ENCODE assay signal across 13 cellular contexts in the genomic region with DNA sequence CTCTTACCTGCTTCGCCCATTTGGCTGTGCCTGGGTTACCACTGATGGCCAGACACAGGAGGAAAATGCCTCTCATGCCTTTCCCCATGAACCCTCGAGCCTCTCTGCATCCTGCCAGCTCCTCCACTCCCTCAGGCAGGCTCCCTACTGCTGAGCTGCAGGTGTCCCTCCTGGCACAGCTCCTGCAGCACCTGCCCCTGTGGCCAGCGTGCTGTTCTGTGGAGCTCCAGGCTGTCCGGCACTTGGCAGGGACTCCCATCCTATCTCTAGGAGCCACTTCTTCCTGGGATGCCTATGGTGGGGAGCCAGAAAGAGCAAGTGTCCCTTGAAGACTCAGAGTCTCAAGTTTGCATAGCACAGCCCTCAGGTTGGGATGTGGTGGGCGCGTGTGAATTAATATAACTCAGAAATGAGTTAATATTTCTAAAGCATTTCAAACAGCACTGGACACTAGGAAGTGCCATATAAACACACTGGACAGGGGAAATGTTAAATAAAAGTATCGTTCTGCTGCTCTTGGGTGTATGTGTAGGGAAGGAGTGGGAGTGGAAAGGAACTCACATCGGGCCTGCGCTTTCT. TPM values are rescaled to one million over a fixed set of nuclear protein-coding genes. Genes with fewer than 3 reads are reported as not detected.
A peak's percentile ranks its signal among the peaks of the same experiment; 100 is the strongest.
DNase-seq lines count a peak whose midpoint lies in the region; ATAC-seq and TF ChIP-seq lines count a peak whose summit lies in the region.
"Had no signal": no experiment of that assay in that cellular context is flagged by ENCODE, and none has a peak within 500 bp of the region (broad histone marks: within the 10 kb centered on the region; RNA-seq: fewer than 3 reads in every experiment).

No MANE protein-coding gene starts in this region.

- H3K9ac ChIP-seq in ES-I3 (ENCODE audit: low read depth, low read length), result peak overlapping the region; percentile 55; the same call in 1 of the 2 replicates

- DNase-seq in NCI-H1105 (lab: John Stamatoyannopoulos, UW) (peak; percentile 27), T47D (ENCODE audit: low read depth in 1 of 2, low spot score in 1 of 2) (peak; percentile 58 to 66), nephron progenitor cell (no peak), testis (no peak), C1 segment of cervical spinal cord (lab: John Stamatoyannopoulos, UW) (no peak)
- no peak for DNase-seq in activated T-helper 2 cell treated with anti-CD3 and anti-CD28 coated beads, Interferon-gamma antibody, Interleukin-2, Interleukin-4, amounts not matched to agents 10 μg/mL and 5 μg/mL and 100 μg/mL, durations not matched to agents 14 hours and 24 hours and 36 hours (ENCODE audit: low spot score)
- DNase-seq: activated T-cell treated with anti-CD3 and anti-CD28 coated beads for 4 hours; stimulated activated CD4-positive, alpha-beta T cell treated with anti-CD3 and anti-CD28 coated beads, Interleukin-1b, Interleukin-23, amount 100 ng/mL, for 48 hours; stimulated activated naive CD8-positive, alpha-beta T cell treated with anti-CD3 and anti-CD28 coated beads, Interleukin-15, Interleukin-2, amounts not matched to agents 100 U/mL and 50 U/mL, for 24 hours had no signal

- H3K9me3 ChIP-seq in ES-I3 (ENCODE audit: control insufficient read depth, insufficient read depth, low read length) (no peaks in the 10 kb centered on the region), testis (no peaks in the 10 kb centered on the region)

- no peak for ATAC-seq in GM19397 (IDR thresholded peaks at IDR 0.05; ENCODE audit: unreplicated experiment)
- ATAC-seq: stimulated activated naive CD8-positive, alpha-beta T cell treated with anti-CD3 and anti-CD28 coated beads, Interleukin-15, Interleukin-2, amounts not matched to agents 100 U/mL and 50 U/mL, for 24 hours had no signal

- H3K36me3 ChIP-seq in ES-I3 (ENCODE audit: insufficient read depth, low read length), result no peaks in the 10 kb centered on the region
- H3K36me3 ChIP-seq in testis (ENCODE audit: low read depth, missing control alignments), result no peaks in the 10 kb centered on the region

- in situ Hi-C loops in T47D (cut with HindIII; ENCODE audit: low pct_unique_long_range_greater_than_20kb, low sequenced_read_pairs), result no loop called here

- WGBS in testis, 2 donors, result 32 to 33% methylated on average over 9 of the region's 9 CpGs

- peak overlapping the region; percentile 75 for H3K4me3 Mint-ChIP-seq in nephron progenitor cell
- no peak overlapping the region for H3K4me3 Mint-ChIP-seq in activated T-helper 2 cell treated with anti-CD3 and anti-CD28 coated beads, Interferon-gamma antibody, Interleukin-2, Interleukin-4, amounts not matched to agents 10 μg/mL and 5 μg/mL and 100 μg/mL, durations not matched to agents 14 hours and 24 hours and 36 hours (ENCODE audit: low read depth)

- H3K9me3 Mint-ChIP-seq in nephron progenitor cell, result peaks cover 15% of the 10 kb centered on the region
- H3K9me3 Mint-ChIP-seq in activated T-helper 2 cell treated with anti-CD3 and anti-CD28 coated beads, Interferon-gamma antibody, Interleukin-2, Interleukin-4, amounts not matched to agents 10 μg/mL and 5 μg/mL and 100 μg/mL, durations not matched to agents 14 hours and 24 hours and 36 hours, result no peaks in the 10 kb centered on the region

- H3K4me3 ChIP-seq in testis, result no peak overlapping the region

- intact Hi-C loops in testis (cut with DNase I; ENCODE audit: low total_unique reads), result no loop called here
- intact Hi-C loops in activated T-helper 2 cell treated with anti-CD3 and anti-CD28 coated beads, Interferon-gamma antibody, Interleukin-2, Interleukin-4, amounts not matched to agents 10 μg/mL and 5 μg/mL and 100 μg/mL, durations not matched to agents 14 hours and 24 hours and 36 hours (cut with micrococcal nuclease), result loop anchor here (10.0 kb wide), 2 partner anchors 238 to 488 kb away; no protein-coding TSS in a partner anchor

- peaks cover 9% of the 10 kb centered on the region for H3K36me3 Mint-ChIP-seq in nephron progenitor cell (ENCODE audit: low read depth)
- H3K36me3 Mint-ChIP-seq in activated T-helper 2 cell treated with anti-CD3 and anti-CD28 coated beads, Interferon-gamma antibody, Interleukin-2, Interleukin-4, amounts not matched to agents 10 μg/mL and 5 μg/mL and 100 μg/mL, durations not matched to agents 14 hours and 24 hours and 36 hours (ENCODE audit: low read depth), result no peaks in the 10 kb centered on the region

- H3K27me3 Mint-ChIP-seq in nephron progenitor cell (ENCODE audit: low read depth, poor library complexity), result peaks cover 100% of the 10 kb centered on the region
- peaks cover 84% of the 10 kb centered on the region for H3K27me3 Mint-ChIP-seq in activated T-helper 2 cell treated with anti-CD3 and anti-CD28 coated beads, Interferon-gamma antibody, Interleukin-2, Interleukin-4, amounts not matched to agents 10 μg/mL and 5 μg/mL and 100 μg/mL, durations not matched to agents 14 hours and 24 hours and 36 hours (ENCODE audit: low read depth)

- no peak for TF ChIP-seq CTCF in nephron progenitor cell (IDR thresholded peaks at IDR 0.05)
- no peak for TF ChIP-seq CTCF in testis (IDR thresholded peaks at IDR 0.05)

- no peak for TF ChIP-seq POLR2A in testis (IDR thresholded peaks at IDR 0.05)

- peaks cover 16% of the 10 kb centered on the region for H3K4me1 Mint-ChIP-seq in nephron progenitor cell
- H3K4me1 Mint-ChIP-seq in activated T-helper 2 cell treated with anti-CD3 and anti-CD28 coated beads, Interferon-gamma antibody, Interleukin-2, Interleukin-4, amounts not matched to agents 10 μg/mL and 5 μg/mL and 100 μg/mL, durations not matched to agents 14 hours and 24 hours and 36 hours (ENCODE audit: low read depth), result peaks cover 17% of the 10 kb centered on the region

- H3K27ac Mint-ChIP-seq in nephron progenitor cell, result no peak overlapping the region
- H3K27ac Mint-ChIP-seq in activated T-helper 2 cell treated with anti-CD3 and anti-CD28 coated beads, Interferon-gamma antibody, Interleukin-2, Interleukin-4, amounts not matched to agents 10 μg/mL and 5 μg/mL and 100 μg/mL, durations not matched to agents 14 hours and 24 hours and 36 hours, result no peak overlapping the region

- no peaks in the 10 kb centered on the region for H3K27me3 ChIP-seq in testis

- H3K4me1 ChIP-seq in ES-I3 (ENCODE audit: insufficient read depth, low read length), result peaks cover 5% of the 10 kb centered on the region
- H3K4me1 ChIP-seq in testis, result peaks cover 13% of the 10 kb centered on the region

- no peak overlapping the region for H3K27ac ChIP-seq in testis

RNA-seq across cellular contexts. Expression of a gene that starts 2.6 kb away (rescaled TPM):
- total RNA-seq in testis, result 10 to 100 TPM; 17.5 to 23.1 TPM
- 49.2 TPM for polyA plus RNA-seq in testis (ENCODE audit: insufficient read depth, low read depth, low replicate concordance)
- total RNA-seq in activated T-helper 2 cell treated with anti-CD3 and anti-CD28 coated beads, Interferon-gamma antibody, Interleukin-2, Interleukin-4, amounts not matched to agents 10 μg/mL and 5 μg/mL and 100 μg/mL, durations not matched to agents 14 hours and 24 hours and 36 hours, result not detected in 2 replicates
- total RNA-seq: cardiac septum, kidney epithelial cell had no signal

RNA-seq across cellular contexts. Expression of a gene that starts 29.6 kb away (rescaled TPM):
- 10 to 100 TPM; 13.8 TPM for total RNA-seq in testis
- polyA plus RNA-seq in testis (ENCODE audit: insufficient read depth, low read depth, low replicate concordance), result 10.5 TPM
- total RNA-seq in activated T-helper 2 cell treated with anti-CD3 and anti-CD28 coated beads, Interferon-gamma antibody, Interleukin-2, Interleukin-4, amounts not matched to agents 10 μg/mL and 5 μg/mL and 100 μg/mL, durations not matched to agents 14 hours and 24 hours and 36 hours, result 0.55 and 0.80 TPM in 2 replicates

Comparison
In these comparisons a context has a peak if more than half of its experiments do, and no peak if none do; other contexts are left out.
1. DNase-seq: peak in NCI-H1105 (single experiment) and T47D (2 of 2); none in nephron progenitor cell (single experiment), testis (single experiment), C1 segment of cervical spinal cord (0 of 14) and activated T-helper 2 cell treated with anti-CD3 and anti-CD28 coated beads, Interferon-gamma antibody, Interleukin-2, Interleukin-4, amounts not matched to agents 10 μg/mL and 5 μg/mL and 100 μg/mL, durations not matched to agents 14 hours and 24 hours and 36 hours (single experiment).
2. RNA of a gene that starts 2.6 kb away (total RNA-seq): 17.5 to 23.1 TPM in testis; not detected in activated T-helper 2 cell treated with anti-CD3 and anti-CD28 coated beads, Interferon-gamma antibody, Interleukin-2, Interleukin-4, amounts not matched to agents 10 μg/mL and 5 μg/mL and 100 μg/mL, durations not matched to agents 14 hours and 24 hours and 36 hours; every median in the first group is over 10 times any median in the second.